ENCODE assay signal across 16 cellular contexts in the genomic region with DNA sequence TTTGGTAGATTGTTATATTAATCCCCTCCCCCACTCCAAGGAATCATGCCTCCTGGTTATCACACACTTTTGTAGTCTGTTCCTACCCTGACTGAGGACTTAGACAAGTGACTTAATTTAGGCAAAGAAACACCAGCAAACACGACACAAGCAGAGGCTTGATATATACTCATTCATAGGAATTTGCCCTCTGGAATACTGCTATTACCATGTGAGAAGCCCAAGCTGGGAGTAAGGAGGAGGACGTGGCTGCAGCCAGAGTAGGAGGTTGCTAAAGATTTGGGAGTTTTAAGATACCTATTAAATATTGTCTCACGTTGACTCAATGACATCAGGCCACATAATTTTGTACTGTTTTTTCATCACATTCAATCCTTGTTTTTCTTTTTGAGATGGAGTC.
"Had no signal": no experiment of that assay in that cellular context is flagged by ENCODE, and none has a peak within 500 bp of the region (broad histone marks: within the 10 kb centered on the region; RNA-seq: fewer than 3 reads in every experiment).

No MANE protein-coding gene starts in this region.

- H3K4me3 ChIP-seq: colonic mucosa had no signal

- H3K4me1 ChIP-seq: colonic mucosa had no signal

- DNase-seq: colonic mucosa; dermis blood vessel endothelial cell; effector CD4-positive, alpha-beta T cell; endodermal cell; erythroblast; foreskin melanocyte; head of caudate nucleus; hippocampal formation; islet precursor cell; left cardiac atrium; naive thymus-derived CD4-positive, alpha-beta T cell; small intestine; stimulated activated CD4-positive, alpha-beta T cell treated with anti-CD3 and anti-CD28 coated beads, Interleukin-12 subunit alpha, Interleukin-12 subunit beta, amount 100 ng/mL, for 4 hours; stimulated activated naive CD4-positive, alpha-beta T cell treated with Interleukin-2 at 50 U/mL for 16 hours; trophoblast cell had no signal

- H3K9me3 ChIP-seq: colonic mucosa had no signal

- H3K9me3 Mint-ChIP-seq: endodermal cell; naive thymus-derived CD4-positive, alpha-beta T cell had no signal

- H3K4me3 Mint-ChIP-seq: endodermal cell; naive thymus-derived CD4-positive, alpha-beta T cell had no signal

- H3K36me3 ChIP-seq: colonic mucosa had no signal

- H3K27ac Mint-ChIP-seq: endodermal cell; naive thymus-derived CD4-positive, alpha-beta T cell had no signal

- H3K36me3 Mint-ChIP-seq: naive thymus-derived CD4-positive, alpha-beta T cell had no signal

- H3K27me3 ChIP-seq: colonic mucosa had no signal

- ATAC-seq: left cardiac atrium; naive thymus-derived CD4-positive, alpha-beta T cell; sciatic nerve had no signal

- H3K27ac ChIP-seq: colonic mucosa had no signal
